8 cellular contexts compared by ENCODE assay signal in the genomic region with DNA sequence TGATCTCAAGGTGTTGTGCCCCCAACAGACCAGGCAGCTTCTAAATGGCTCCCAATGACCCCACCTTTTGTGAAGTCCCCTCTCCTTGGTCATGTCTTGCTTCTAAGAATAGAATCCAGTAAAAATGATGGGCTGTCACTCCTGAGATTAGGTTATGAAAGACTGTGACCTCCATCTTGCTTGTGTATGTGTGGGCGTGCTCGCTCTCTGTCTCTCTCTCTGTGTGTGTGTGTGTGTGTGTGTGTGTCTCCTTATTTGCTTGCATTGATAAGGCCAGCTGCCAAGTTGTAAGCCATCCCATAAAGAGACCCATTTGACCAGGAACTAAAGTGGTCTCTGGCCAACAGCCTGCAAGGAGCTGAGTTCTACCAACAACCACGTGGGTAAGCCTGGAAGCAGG.
"Had no signal": no experiment of that assay in that cellular context is flagged by ENCODE, and none has a peak within 500 bp of the region (broad histone marks: within the 10 kb centered on the region; RNA-seq: fewer than 3 reads in every experiment).

No MANE protein-coding gene starts in this region.

- DNase-seq: GDM1, GF-D8 had no signal

- FAIRE-seq: G401.6, GM12878, GM12891, GM12892, GM18507, GM19239 had no signal

- ATAC-seq: GM12878 had no signal

- H3K4me3 ChIP-seq: GM12878 had no signal
